21 cellular contexts compared by ENCODE assay signal in the genomic region with DNA sequence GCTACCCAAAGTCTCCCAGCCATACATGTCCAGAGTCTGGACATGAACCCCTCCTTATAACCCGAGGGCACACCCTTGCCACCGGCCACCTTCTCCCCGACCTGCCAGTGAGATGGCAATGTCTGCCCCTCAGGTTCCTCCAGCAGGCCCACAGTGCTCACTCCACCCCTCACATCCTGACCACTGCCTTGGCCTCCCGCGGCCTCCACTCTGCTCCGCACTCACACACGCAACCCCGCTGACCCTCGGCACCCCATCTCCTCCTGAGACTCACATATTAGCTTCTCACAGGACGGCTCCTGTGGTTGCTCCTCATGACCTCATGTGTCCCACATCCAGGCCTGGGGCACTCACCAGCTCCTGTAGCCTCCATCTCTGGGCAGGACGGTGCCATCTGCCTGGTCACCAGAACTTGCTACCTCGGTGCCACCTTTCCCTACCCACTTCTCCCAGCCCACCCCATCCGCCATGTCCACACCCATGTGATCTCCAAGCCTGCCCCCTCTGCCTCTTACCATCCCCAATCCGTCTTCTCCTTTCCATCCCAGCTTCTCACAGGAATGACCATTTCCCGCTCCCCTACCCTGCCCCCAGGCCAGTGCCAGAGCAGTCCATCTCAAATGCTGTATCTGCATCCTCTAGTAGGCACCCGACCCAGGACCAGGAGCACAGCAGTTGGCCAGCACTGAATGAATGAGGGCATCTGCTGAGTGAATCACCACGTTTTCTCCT.
A peak's percentile ranks its signal among the peaks of the same experiment; 100 is the strongest.
DNase-seq lines count a peak whose midpoint lies in the region; ATAC-seq and TF ChIP-seq lines count a peak whose summit lies in the region.
"Had no signal": no experiment of that assay in that cellular context is flagged by ENCODE, and none has a peak within 500 bp of the region (broad histone marks: within the 10 kb centered on the region; RNA-seq: fewer than 3 reads in every experiment).

No MANE protein-coding gene starts in this region.

- POLR2A ChIA-PET in OCI-LY7 (lab: Charles Lee): no interaction called here
- POLR2A ChIA-PET in naive thymus-derived CD4-positive, alpha-beta T cell (lab: Charles Lee): no interaction called here

- H3K4me3 ChIP-seq in BLaER1: no peak overlapping the region
- peak overlapping the region; percentile 40 for H3K4me3 ChIP-seq in OCI-LY7 (ENCODE audit: low read depth, low read length, poor library complexity, severe bottlenecking)
- no peak overlapping the region for H3K4me3 ChIP-seq in muscle layer of colon (ENCODE audit: low read depth in 1 of 2, low read length in 2 of 2)
- H3K4me3 ChIP-seq in naive thymus-derived CD4-positive, alpha-beta T cell (ENCODE audit: low read length): no peak overlapping the region

- H3K9me3 ChIP-seq in BLaER1: peaks cover 2% of the 10 kb centered on the region
- H3K9me3 ChIP-seq in OCI-LY7 (ENCODE audit: low read length): peaks cover 7% of the 10 kb centered on the region; the same call in 1 of the 2 replicates
- no peaks in the 10 kb centered on the region for H3K9me3 ChIP-seq in muscle layer of colon (ENCODE audit: low read length)
- no peaks in the 10 kb centered on the region for H3K9me3 ChIP-seq in naive thymus-derived CD4-positive, alpha-beta T cell (ENCODE audit: control insufficient read depth in 2 of 3, low read length in 3 of 3)
- H3K9me3 ChIP-seq: Caco-2 had no signal

- H3K27me3 ChIP-seq in BLaER1 (no peaks in the 10 kb centered on the region), muscle layer of colon (ENCODE audit: control insufficient read depth in 1 of 2, insufficient read depth in 2 of 2, low read length in 2 of 2) (no peaks in the 10 kb centered on the region)
- no peaks in the 10 kb centered on the region for H3K27me3 ChIP-seq in naive thymus-derived CD4-positive, alpha-beta T cell (ENCODE audit: control insufficient read depth in 2 of 2, insufficient read depth in 2 of 2, low read length in 2 of 2)

- H3K27me3 Mint-ChIP-seq in progenitor cell of endocrine pancreas (peaks cover 39% of the 10 kb centered on the region), CD14-positive monocyte (ENCODE audit: low read depth in 3 of 3) (peaks cover 1 to 12% (median 10%) of the 10 kb centered on the region in 3 donors)
- H3K27me3 Mint-ChIP-seq in naive thymus-derived CD4-positive, alpha-beta T cell: peaks cover 3 to 37% (median 30%) of the 10 kb centered on the region in 5 donors

- CTCF ChIA-PET in OCI-LY7 (lab: Charles Lee; ENCODE audit: unreplicated experiment): no interaction called here
- CTCF ChIA-PET in naive thymus-derived CD4-positive, alpha-beta T cell (lab: Charles Lee): no interaction called here

- TF ChIP-seq CTCF in OCI-LY7 (conservative IDR thresholded peaks at IDR 0.05; ENCODE audit: low read length) (no peak), progenitor cell of endocrine pancreas (IDR thresholded peaks at IDR 0.05; ENCODE audit: unreplicated experiment) (no peak), CD14-positive monocyte (IDR thresholded peaks at IDR 0.05) (no peak)

- H3K4me1 ChIP-seq in BLaER1: peaks cover 99% of the 10 kb centered on the region
- H3K4me1 ChIP-seq in OCI-LY7 (ENCODE audit: insufficient read depth, low read length, poor library complexity, severe bottlenecking): peaks cover 99% of the 10 kb centered on the region
- peaks cover 80% of the 10 kb centered on the region for H3K4me1 ChIP-seq in muscle layer of colon (ENCODE audit: insufficient read depth, low read length)
- H3K4me1 ChIP-seq in naive thymus-derived CD4-positive, alpha-beta T cell (ENCODE audit: control insufficient read depth in 2 of 2, insufficient read depth in 2 of 2, low read length in 2 of 2): no peaks in the 10 kb centered on the region
- H3K4me1 ChIP-seq: Caco-2 had no signal

- no peak for ATAC-seq in SK-N-SH treated with all-trans-retinoic acid at 6 μM for 48 hours
- ATAC-seq in naive thymus-derived CD4-positive, alpha-beta T cell: no peak

- peaks cover 7% of the 10 kb centered on the region for H3K4me1 Mint-ChIP-seq in progenitor cell of endocrine pancreas (ENCODE audit: low read depth)
- no peaks in the 10 kb centered on the region for H3K4me1 Mint-ChIP-seq in CD14-positive monocyte
- H3K4me1 Mint-ChIP-seq in naive thymus-derived CD4-positive, alpha-beta T cell: no peaks in the 10 kb centered on the region

- H3K36me3 Mint-ChIP-seq in progenitor cell of endocrine pancreas (ENCODE audit: insufficient read depth): no peaks in the 10 kb centered on the region
- H3K36me3 Mint-ChIP-seq in CD14-positive monocyte: no peaks in the 10 kb centered on the region
- H3K36me3 Mint-ChIP-seq in naive thymus-derived CD4-positive, alpha-beta T cell: peaks cover 0 to 3% (median 0%) of the 10 kb centered on the region in 5 donors
- H3K36me3 Mint-ChIP-seq: IgD-negative memory B cell had no signal

- H3K4me2 ChIP-seq in BLaER1 (peak overlapping the region; percentile 90), OCI-LY7 (ENCODE audit: low read length) (peak overlapping the region; percentile 89)

- intact Hi-C loops in OCI-LY7 (cut with micrococcal nuclease; ENCODE audit: unreplicated experiment) (loop anchor here (5.0 to 10.0 kb wide), 3 partner anchors 202 to 515 kb away; a partner anchor contains a TSS), CD14-positive monocyte (cut with micrococcal nuclease) (no loop called here)
- intact Hi-C loops in naive thymus-derived CD4-positive, alpha-beta T cell (cut with micrococcal nuclease): no loop called here

- H3K9ac ChIP-seq in BLaER1 (no peak overlapping the region), muscle layer of colon (ENCODE audit: low read length) (no peak overlapping the region)

- H2AFZ ChIP-seq in OCI-LY7 (ENCODE audit: low read length): no peak overlapping the region

- no TSS peak for BruUV-seq in OCI-LY7 (replicated peaks; lab: Mats Ljungman, UMichigan)

- H3K36me3 ChIP-seq in BLaER1: no peaks in the 10 kb centered on the region
- peaks cover under 1% of the 10 kb centered on the region for H3K36me3 ChIP-seq in OCI-LY7 (ENCODE audit: insufficient read depth, low read length)
- H3K36me3 ChIP-seq in muscle layer of colon (ENCODE audit: insufficient read depth, low read length): no peaks in the 10 kb centered on the region
- H3K36me3 ChIP-seq in naive thymus-derived CD4-positive, alpha-beta T cell (ENCODE audit: control insufficient read depth in 2 of 3, insufficient read depth in 3 of 3, low read length in 3 of 3): no peaks in the 10 kb centered on the region

- no peaks in the 10 kb centered on the region for H3K79me2 ChIP-seq in OCI-LY7 (ENCODE audit: insufficient read depth, low read depth, low read length)

- peak overlapping the region; percentile 87 for H3K27ac ChIP-seq in BLaER1
- peak overlapping the region; percentile 98 for H3K27ac ChIP-seq in OCI-LY7 (ENCODE audit: low read depth, low read length, poor library complexity, severe bottlenecking)
- H3K27ac ChIP-seq in muscle layer of colon (ENCODE audit: low read depth, low read length): peak overlapping the region; percentile 96
- no peak overlapping the region for H3K27ac ChIP-seq in naive thymus-derived CD4-positive, alpha-beta T cell (ENCODE audit: low read depth, low read length)

- no peaks in the 10 kb centered on the region for H4K20me1 ChIP-seq in BLaER1
- no peaks in the 10 kb centered on the region for H4K20me1 ChIP-seq in OCI-LY7 (ENCODE audit: insufficient read depth, low read length)

- no peak for DNase-seq in OCI-LY7 (ENCODE audit: low spot score)
- DNase-seq in progenitor cell of endocrine pancreas (ENCODE audit: low spot score, unreplicated experiment): no peak
- DNase-seq in CD14-positive monocyte (ENCODE audit: low spot score): no peak
- no peak for DNase-seq in iPS-NIHi11 (ENCODE audit: low spot score)
- DNase-seq in naive thymus-derived CD4-positive, alpha-beta T cell: no peak
- DNase-seq: Caco-2; DMS153; EL; HFFc6; Kasumi-1; MM.1S; NCI-H1092 treated with DMSO at 0.1 percent for 48 hours; NCI-H2107; NCI-H345; NK-92 treated with Interleukin-12 subunit alpha and Interleukin-12 subunit beta, amount 100 ng/mL, for 24 hours; OCI-M1; SIG-M5 had no signal

- H3K27ac Mint-ChIP-seq in progenitor cell of endocrine pancreas: peak overlapping the region; percentile 48
- H3K27ac Mint-ChIP-seq in CD14-positive monocyte: no peak overlapping the region
- no peak overlapping the region for H3K27ac Mint-ChIP-seq in naive thymus-derived CD4-positive, alpha-beta T cell
- H3K27ac Mint-ChIP-seq: HFFc6 had no signal

- H3K9me3 Mint-ChIP-seq in progenitor cell of endocrine pancreas (ENCODE audit: low read depth) (no peaks in the 10 kb centered on the region), CD14-positive monocyte (peaks cover 0 to 4% (median 1%) of the 10 kb centered on the region in 7 donors)
- peaks cover 0 to 2% (median 0%) of the 10 kb centered on the region in 11 donors for H3K9me3 Mint-ChIP-seq in naive thymus-derived CD4-positive, alpha-beta T cell

- no peaks in the 10 kb centered on the region for H3K9me2 ChIP-seq in OCI-LY7 (ENCODE audit: insufficient read depth, low read length)

- H3K4me3 Mint-ChIP-seq in progenitor cell of endocrine pancreas (ENCODE audit: low read depth): no peak overlapping the region
- no peak overlapping the region for H3K4me3 Mint-ChIP-seq in CD14-positive monocyte
- no peak overlapping the region for H3K4me3 Mint-ChIP-seq in naive thymus-derived CD4-positive, alpha-beta T cell
- H3K4me3 Mint-ChIP-seq: HFFc6 had no signal

TF ChIP-seq in SK-N-SH treated with all-trans-retinoic acid at 6 μM for 48 hours, 23 proteins besides CTCF, POLR2A, EP300 and RAD21 (continues in another document):
- TF ChIP-seq ARNTL (CRISPR knock-in tag; IDR thresholded peaks at IDR 0.05; ENCODE audit: borderline replicate concordance, low read depth) (no peak), ISL1 (CRISPR knock-in tag; IDR thresholded peaks at IDR 0.05) (no peak)
- TF ChIP-seq, protein P1, sequence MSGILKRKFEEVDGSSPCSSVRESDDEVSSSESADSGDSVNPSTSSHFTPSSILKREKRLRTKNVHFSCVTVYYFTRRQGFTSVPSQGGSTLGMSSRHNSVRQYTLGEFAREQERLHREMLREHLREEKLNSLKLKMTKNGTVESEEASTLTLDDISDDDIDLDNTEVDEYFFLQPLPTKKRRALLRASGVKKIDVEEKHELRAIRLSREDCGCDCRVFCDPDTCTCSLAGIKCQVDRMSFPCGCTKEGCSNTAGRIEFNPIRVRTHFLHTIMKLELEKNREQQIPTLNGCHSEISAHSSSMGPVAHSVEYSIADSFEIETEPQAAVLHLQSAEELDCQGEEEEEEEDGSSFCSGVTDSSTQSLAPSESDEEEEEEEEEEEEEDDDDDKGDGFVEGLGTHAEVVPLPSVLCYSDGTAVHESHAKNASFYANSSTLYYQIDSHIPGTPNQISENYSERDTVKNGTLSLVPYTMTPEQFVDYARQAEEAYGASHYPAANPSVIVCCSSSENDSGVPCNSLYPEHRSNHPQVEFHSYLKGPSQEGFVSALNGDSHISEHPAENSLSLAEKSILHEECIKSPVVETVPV (CRISPR knock-in tag; IDR thresholded peaks at IDR 0.05): no peak
